16 cellular contexts compared by ENCODE assay signal in genomic region chr5:156893517-156893916, GRCh38. TPM values are rescaled to one million over a fixed set of nuclear protein-coding genes. Genes with fewer than 3 reads are reported as not detected.
DNase-seq lines count a peak whose midpoint lies in the region; ATAC-seq and TF ChIP-seq lines count a peak whose summit lies in the region.
"Had no signal": no experiment of that assay in that cellular context is flagged by ENCODE, and none has a peak within 500 bp of the region (broad histone marks: within the 10 kb centered on the region; RNA-seq: fewer than 3 reads in every experiment).

No MANE protein-coding gene starts in this region.

- TF ChIP-seq CTCF in chondrocyte (IDR thresholded peaks at IDR 0.05) (no peak), A673 (conservative IDR thresholded peaks at IDR 0.05; ENCODE audit: low read depth, low read length) (no peak)

- DNase-seq in activated CD4-positive, alpha-beta T cell treated with anti-CD3 and anti-CD28 coated beads, Interleukin-2, amount 10 ng/mL, durations not matched to agents 7 days and 5 days: no peak
- DNase-seq in activated CD4-positive, alpha-beta T cell treated with anti-CD3 and anti-CD28 coated beads, Interleukin-2, amount 50 U/mL, for 48 hours: no peak
- no peak for DNase-seq in stimulated activated effector memory CD8-positive, alpha-beta T cell treated with anti-CD3 and anti-CD28 coated beads, Interleukin-12 subunit alpha, Interleukin-12 subunit beta, amount 100 ng/mL, for 72 hours (ENCODE audit: low spot score in 2 of 2)
- DNase-seq in chondrocyte (ENCODE audit: low spot score) (no peak), A673 (ENCODE audit: low spot score) (no peak)
- no peak for DNase-seq in stimulated activated CD4-positive, alpha-beta T cell treated with anti-CD3 and anti-CD28 coated beads, Interleukin-12 subunit alpha, Interleukin-12 subunit beta, amount 100 ng/mL, for 4 hours
- DNase-seq: activated CD4-positive, alpha-beta T cell treated with anti-CD3 and anti-CD28 coated beads, Interleukin-2, amount 50 U/mL, for 1 hour; NCI-H1048; pancreas; upper lobe of right lung had no signal

- no peaks in the 10 kb centered on the region for H3K4me1 ChIP-seq in A673 (ENCODE audit: insufficient read depth, low read length, poor library complexity, severe bottlenecking)
- H3K4me1 ChIP-seq: A549, breast epithelium, pancreas, upper lobe of right lung had no signal

- no peaks in the 10 kb centered on the region for H3K36me3 ChIP-seq in A673 (ENCODE audit: insufficient read depth, low read length, poor library complexity, severe bottlenecking)
- H3K36me3 ChIP-seq: breast epithelium, pancreas, upper lobe of right lung had no signal

- no peaks in the 10 kb centered on the region for H3K9me3 ChIP-seq in A673 (ENCODE audit: low read depth, low read length, poor library complexity, severe bottlenecking)
- H3K9me3 ChIP-seq: A549, breast epithelium, pancreas, upper lobe of right lung had no signal

- H3K27ac Mint-ChIP-seq in activated CD4-positive, alpha-beta T cell treated with anti-CD3 and anti-CD28 coated beads, Interleukin-2, amount 10 ng/mL, durations not matched to agents 7 days and 5 days: peak overlapping the region; percentile 89
- peak overlapping the region; percentile 78 for H3K27ac Mint-ChIP-seq in stimulated activated effector memory CD8-positive, alpha-beta T cell treated with anti-CD3 and anti-CD28 coated beads, Interleukin-12 subunit alpha, Interleukin-12 subunit beta, amount 100 ng/mL, for 72 hours
- H3K27ac Mint-ChIP-seq in chondrocyte (ENCODE audit: unreplicated experiment): no peak overlapping the region

- peaks cover 2% of the 10 kb centered on the region for H3K27me3 Mint-ChIP-seq in activated CD4-positive, alpha-beta T cell treated with anti-CD3 and anti-CD28 coated beads, Interleukin-2, amount 10 ng/mL, durations not matched to agents 7 days and 5 days
- H3K27me3 Mint-ChIP-seq in chondrocyte (ENCODE audit: low read depth): peaks cover 21% of the 10 kb centered on the region

- H3K27me3 ChIP-seq in A673 (replicated peaks; ENCODE audit: insufficient read depth, low read depth, low read length, poor library complexity): peaks cover 12% of the 10 kb centered on the region
- H3K27me3 ChIP-seq: breast epithelium, pancreas, upper lobe of right lung had no signal

- H3K4me3 ChIP-seq in A673 (ENCODE audit: low read depth, low read length, poor library complexity, severe bottlenecking): no peak overlapping the region
- H3K4me3 ChIP-seq: A549, breast epithelium, pancreas, upper lobe of right lung had no signal

- peaks cover 14% of the 10 kb centered on the region for H3K36me3 Mint-ChIP-seq in activated CD4-positive, alpha-beta T cell treated with anti-CD3 and anti-CD28 coated beads, Interleukin-2, amount 10 ng/mL, durations not matched to agents 7 days and 5 days (ENCODE audit: low read depth)
- H3K36me3 Mint-ChIP-seq in stimulated activated effector memory CD8-positive, alpha-beta T cell treated with anti-CD3 and anti-CD28 coated beads, Interleukin-12 subunit alpha, Interleukin-12 subunit beta, amount 100 ng/mL, for 72 hours: no peaks in the 10 kb centered on the region
- H3K36me3 Mint-ChIP-seq in chondrocyte (ENCODE audit: low read depth): no peaks in the 10 kb centered on the region

- CTCF ChIA-PET in activated CD4-positive, alpha-beta T cell treated with anti-CD3 and anti-CD28 coated beads, Interleukin-2, amount 10 ng/mL, durations not matched to agents 7 days and 5 days (lab: Charles Lee): interaction anchor here (0.7 to 1.6 kb wide), 5 partner anchors 13 to 38 kb away, joined by 3 to 6 read pairs (median 3); no protein-coding TSS in a partner anchor
- CTCF ChIA-PET in A673 (lab: Charles Lee): no interaction called here

- no TSS peak for BruUV-seq in A673 (replicated peaks; lab: Mats Ljungman, UMichigan)

- H3K4me1 Mint-ChIP-seq in activated CD4-positive, alpha-beta T cell treated with anti-CD3 and anti-CD28 coated beads, Interleukin-2, amount 10 ng/mL, durations not matched to agents 7 days and 5 days: peaks cover 35% of the 10 kb centered on the region
- H3K4me1 Mint-ChIP-seq in stimulated activated effector memory CD8-positive, alpha-beta T cell treated with anti-CD3 and anti-CD28 coated beads, Interleukin-12 subunit alpha, Interleukin-12 subunit beta, amount 100 ng/mL, for 72 hours: peaks cover 21% of the 10 kb centered on the region
- H3K4me1 Mint-ChIP-seq in chondrocyte (ENCODE audit: low read depth): no peaks in the 10 kb centered on the region

- intact Hi-C loops in A673 (cut with micrococcal nuclease; ENCODE audit: unreplicated experiment): no loop called here

- ATAC-seq in HG02610 (IDR thresholded peaks at IDR 0.05; ENCODE audit: unreplicated experiment) (peak; percentile 61), HG03571 (IDR thresholded peaks at IDR 0.05; ENCODE audit: unreplicated experiment) (peak; percentile 82)
- ATAC-seq in stimulated activated effector memory CD8-positive, alpha-beta T cell treated with anti-CD3 and anti-CD28 coated beads, Interleukin-12 subunit alpha, Interleukin-12 subunit beta, amount 100 ng/mL, for 72 hours: no peak
- ATAC-seq: A549, pancreas, upper lobe of right lung had no signal

- peaks cover 15% of the 10 kb centered on the region for H3K9me3 Mint-ChIP-seq in activated CD4-positive, alpha-beta T cell treated with anti-CD3 and anti-CD28 coated beads, Interleukin-2, amount 10 ng/mL, durations not matched to agents 7 days and 5 days
- H3K9me3 Mint-ChIP-seq in stimulated activated effector memory CD8-positive, alpha-beta T cell treated with anti-CD3 and anti-CD28 coated beads, Interleukin-12 subunit alpha, Interleukin-12 subunit beta, amount 100 ng/mL, for 72 hours: peaks cover 3% of the 10 kb centered on the region
- no peaks in the 10 kb centered on the region for H3K9me3 Mint-ChIP-seq in chondrocyte (ENCODE audit: low read depth)

- no peak overlapping the region for H3K4me3 Mint-ChIP-seq in activated CD4-positive, alpha-beta T cell treated with anti-CD3 and anti-CD28 coated beads, Interleukin-2, amount 10 ng/mL, durations not matched to agents 7 days and 5 days
- no peak overlapping the region for H3K4me3 Mint-ChIP-seq in stimulated activated effector memory CD8-positive, alpha-beta T cell treated with anti-CD3 and anti-CD28 coated beads, Interleukin-12 subunit alpha, Interleukin-12 subunit beta, amount 100 ng/mL, for 72 hours
- H3K4me3 Mint-ChIP-seq in chondrocyte (ENCODE audit: unreplicated experiment): no peak overlapping the region

- H3K27ac ChIP-seq in A673 (ENCODE audit: low read depth, low read length, poor library complexity, severe bottlenecking): no peak overlapping the region
- H3K27ac ChIP-seq: A549, breast epithelium, pancreas, RWPE1, upper lobe of right lung had no signal

- POLR2A ChIA-PET in activated CD4-positive, alpha-beta T cell treated with anti-CD3 and anti-CD28 coated beads, Interleukin-2, amount 10 ng/mL, durations not matched to agents 7 days and 5 days (lab: Charles Lee): no interaction called here
- POLR2A ChIA-PET in A673 (lab: Charles Lee; ENCODE audit: low non-redundant PET): no interaction called here

RNA-seq across cellular contexts. Expression of gene PPP1R2B, which starts 43.4 kb away (rescaled TPM):
- under 1 TPM in 1 of 2 experiments, not detected in 1; 0.17 TPM for total RNA-seq in activated CD4-positive, alpha-beta T cell treated with anti-CD3 and anti-CD28 coated beads, Interleukin-2, amount 10 ng/mL, durations not matched to agents 7 days and 5 days
- total RNA-seq in chondrocyte (not detected in 3 replicates), A673 (2021) (not detected in 2 replicates)
- total RNA-seq: breast epithelium, kidney epithelial cell, upper lobe of right lung had no signal
